8 cellular contexts compared by ENCODE assay signal in genomic region chr13:19864018-19864338, GRCh38. TPM values are rescaled to one million over a fixed set of nuclear protein-coding genes. Genes with fewer than 3 reads are reported as not detected.
A peak's percentile ranks its signal among the peaks of the same experiment; 100 is the strongest.
DNase-seq lines count a peak whose midpoint lies in the region; ATAC-seq and TF ChIP-seq lines count a peak whose summit lies in the region.

No MANE protein-coding gene starts in this region.

- 18 to 20% methylated on average over 4 to 28 of the region's 28 CpGs for WGBS in endodermal cell (ENCODE audit: insufficient coverage in 1 of 2, insufficient read length in 1 of 2), 2 experiments

- ATAC-seq in HG02763 (IDR thresholded peaks at IDR 0.05; ENCODE audit: unreplicated experiment), result peak; percentile 25
- peak; percentile 65 for ATAC-seq in stimulated activated naive CD8-positive, alpha-beta T cell treated with anti-CD3 and anti-CD28 coated beads, Interleukin-15, amount 100 ng/mL, for 72 hours

- peaks cover 9% of the 10 kb centered on the region for H3K36me3 Mint-ChIP-seq in endodermal cell (ENCODE audit: low read depth)

- peak overlapping the region; percentile 53 for H3K9ac ChIP-seq in endodermal cell (ENCODE audit: extremely low read depth, low read length, poor library complexity, severe bottlenecking)

- H3K9me3 ChIP-seq in endodermal cell (ENCODE audit: control insufficient read depth, low read length), result no peaks in the 10 kb centered on the region

- no peaks in the 10 kb centered on the region for H3K4me1 ChIP-seq in endodermal cell (ENCODE audit: control insufficient read depth, insufficient read depth, low read length)

- peak overlapping the region; percentile 96 for H3K27ac ChIP-seq in endodermal cell (ENCODE audit: low read depth, low read length)

- H3K9me3 Mint-ChIP-seq in endodermal cell, result no peaks in the 10 kb centered on the region
- no peaks in the 10 kb centered on the region for H3K9me3 Mint-ChIP-seq in stimulated activated naive CD8-positive, alpha-beta T cell treated with anti-CD3 and anti-CD28 coated beads, Interleukin-15, amount 100 ng/mL, for 72 hours

- H3K4me1 Mint-ChIP-seq in endodermal cell, result peaks cover 18% of the 10 kb centered on the region
- peaks cover 33% of the 10 kb centered on the region for H3K4me1 Mint-ChIP-seq in stimulated activated naive CD8-positive, alpha-beta T cell treated with anti-CD3 and anti-CD28 coated beads, Interleukin-15, amount 100 ng/mL, for 72 hours

- no peaks in the 10 kb centered on the region for H3K27me3 ChIP-seq in endodermal cell (ENCODE audit: control insufficient read depth, insufficient read depth, low read length, poor library complexity, severe bottlenecking)

- H3K4me3 Mint-ChIP-seq in endodermal cell, result peak overlapping the region; percentile 92
- H3K4me3 Mint-ChIP-seq in stimulated activated naive CD8-positive, alpha-beta T cell treated with anti-CD3 and anti-CD28 coated beads, Interleukin-15, amount 100 ng/mL, for 72 hours, result peak overlapping the region; percentile 96 to 98

- H3K27ac Mint-ChIP-seq in endodermal cell, result peak overlapping the region; percentile 96
- peak overlapping the region; percentile 97 to 99 for H3K27ac Mint-ChIP-seq in stimulated activated naive CD8-positive, alpha-beta T cell treated with anti-CD3 and anti-CD28 coated beads, Interleukin-15, amount 100 ng/mL, for 72 hours

- peak overlapping the region; percentile 75 for H3K4me3 ChIP-seq in endodermal cell (ENCODE audit: low read length)

- DNase-seq in activated effector memory CD4-positive, alpha-beta T cell treated with anti-CD3 and anti-CD28 coated beads, Interleukin-2, amount 50 U/mL, for 16 hours, result peak; percentile 85
- DNase-seq in activated effector memory CD4-positive, alpha-beta T cell treated with Interleukin-2 at 50 U/mL for 16 hours, result no peak
- DNase-seq in NCI-H2196 treated with DMSO at 0.1 percent for 48 hours (lab: John Stamatoyannopoulos, UW; ENCODE audit: unreplicated experiment) (peak; percentile 36), endodermal cell (no peak), mucosa of gallbladder (ENCODE audit: low spot score) (peak; percentile 57)
- DNase-seq in activated CD4-positive, alpha-beta T cell treated with anti-CD3 and anti-CD28 coated beads, Interleukin-2, amount 50 U/mL, for 1 hour, result peak; percentile 46
- peak in 1 of 2 donors; percentile 88 for DNase-seq in stimulated activated naive CD8-positive, alpha-beta T cell treated with anti-CD3 and anti-CD28 coated beads, Interleukin-15, amount 100 ng/mL, for 72 hours

- H3K36me3 ChIP-seq in endodermal cell (ENCODE audit: control insufficient read depth, insufficient read depth, low read length), result peaks cover 9% of the 10 kb centered on the region

- no peak for TF ChIP-seq CTCF in endodermal cell (conservative IDR thresholded peaks at IDR 0.05)

- H3K27me3 Mint-ChIP-seq in endodermal cell (ENCODE audit: insufficient read depth), result no peaks in the 10 kb centered on the region
- H3K27me3 Mint-ChIP-seq in stimulated activated naive CD8-positive, alpha-beta T cell treated with anti-CD3 and anti-CD28 coated beads, Interleukin-15, amount 100 ng/mL, for 72 hours, result no peaks in the 10 kb centered on the region

RNA-seq across cellular contexts. Expression of gene ZMYM5, which starts 0.5 kb away (rescaled TPM):
- total RNA-seq in endodermal cell, result 10 to 100 TPM; 10.4 to 12.2 TPM
- polyA plus RNA-seq in endodermal cell (2013, experiment 1 of 2), result 15.2 TPM
- 15.2 TPM for polyA plus RNA-seq in endodermal cell (2013, experiment 2 of 2)
- total RNA-seq in mucosa of gallbladder, result 11.4 TPM

Comparison
In these comparisons a context has a peak if more than half of its experiments do, and no peak if none do; other contexts are left out.
1. DNase-seq: peak in activated effector memory CD4-positive, alpha-beta T cell treated with anti-CD3 and anti-CD28 coated beads, Interleukin-2, amount 50 U/mL, for 16 hours (single experiment), NCI-H2196 treated with DMSO at 0.1 percent for 48 hours (single experiment), activated CD4-positive, alpha-beta T cell treated with anti-CD3 and anti-CD28 coated beads, Interleukin-2, amount 50 U/mL, for 1 hour (single experiment) and mucosa of gallbladder (single experiment); none in activated effector memory CD4-positive, alpha-beta T cell treated with Interleukin-2 at 50 U/mL for 16 hours (single experiment) and endodermal cell (single experiment).